Comparison of ENCODE assay signal across 8 cellular contexts in the genomic region with DNA sequence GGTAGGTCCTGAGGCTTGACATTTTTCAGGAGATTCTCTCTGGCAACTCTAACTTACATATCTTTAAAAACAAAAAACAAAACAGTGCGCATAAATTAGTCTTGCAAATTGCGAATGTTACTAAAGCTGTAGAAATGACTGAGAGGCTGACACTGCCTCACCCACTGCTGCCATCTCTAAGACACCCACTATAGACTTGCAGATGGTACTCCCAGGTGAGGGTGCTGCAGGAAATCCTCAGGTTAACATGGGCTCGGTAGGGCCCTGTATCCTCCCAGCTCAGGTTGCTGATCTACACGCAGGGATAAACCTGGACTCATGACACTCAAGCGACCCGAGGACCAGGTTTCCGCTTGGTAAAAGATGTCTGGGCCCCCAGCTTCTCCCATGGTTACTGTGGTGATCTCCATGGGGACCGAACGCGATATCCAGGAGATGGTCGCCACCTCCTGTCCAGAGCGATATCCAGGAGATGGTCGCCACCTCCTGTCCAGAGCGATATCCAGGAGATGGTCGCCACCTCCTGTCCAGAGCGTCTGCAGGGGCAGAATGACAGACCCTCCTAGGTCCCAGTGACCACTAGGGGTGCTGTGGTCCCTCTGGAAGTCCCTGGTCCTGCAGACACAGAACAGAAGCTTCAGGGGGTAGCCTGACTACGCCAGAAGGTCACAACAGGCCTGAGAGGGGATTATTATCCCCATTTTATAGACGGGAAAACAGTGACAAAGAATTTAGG. TPM values are rescaled to one million over a fixed set of nuclear protein-coding genes. Genes with fewer than 3 reads are reported as not detected.
DNase-seq lines count a peak whose midpoint lies in the region; ATAC-seq and TF ChIP-seq lines count a peak whose summit lies in the region.
"Had no signal": no experiment of that assay in that cellular context is flagged by ENCODE, and none has a peak within 500 bp of the region (broad histone marks: within the 10 kb centered on the region; RNA-seq: fewer than 3 reads in every experiment).

No MANE protein-coding gene starts in this region.

- no peak overlapping the region for H3K4me3 Mint-ChIP-seq in activated naive CD8-positive, alpha-beta T cell treated with anti-CD3 and anti-CD28 coated beads for 36 hours
- H3K4me3 Mint-ChIP-seq in nephron: no peak overlapping the region

- peak in 2 of 3 experiments; percentile 7 to 23 for TF ChIP-seq CTCF in nephron (IDR thresholded peaks at IDR 0.05; ENCODE audit: unreplicated experiment in 3 of 3)

- in situ Hi-C loops in G401 (cut with HindIII; ENCODE audit: low sequenced_read_pairs): no loop called here

- no peak overlapping the region for H3K27ac Mint-ChIP-seq in activated naive CD8-positive, alpha-beta T cell treated with anti-CD3 and anti-CD28 coated beads for 36 hours
- H3K27ac Mint-ChIP-seq in nephron: no peak overlapping the region

- H3K27me3 Mint-ChIP-seq in activated naive CD8-positive, alpha-beta T cell treated with anti-CD3 and anti-CD28 coated beads for 36 hours: no peaks in the 10 kb centered on the region
- no peaks in the 10 kb centered on the region for H3K27me3 Mint-ChIP-seq in nephron (ENCODE audit: low read depth)

- TF ChIP-seq EP300 in Ishikawa (IDR thresholded peaks at IDR 0.05; ENCODE audit: borderline replicate concordance): no peak

- ATAC-seq in HG02623 (IDR thresholded peaks at IDR 0.05; ENCODE audit: unreplicated experiment) (no peak), HG03175 (IDR thresholded peaks at IDR 0.05; ENCODE audit: unreplicated experiment) (no peak)

- DNase-seq in G401 (ENCODE audit: low spot score) (peak; percentile 3), hepatic stellate cell (ENCODE audit: low spot score) (no peak)
- peak; percentile 59 for DNase-seq in activated naive CD8-positive, alpha-beta T cell treated with anti-CD3 and anti-CD28 coated beads for 36 hours

- no peaks in the 10 kb centered on the region for H3K9me3 Mint-ChIP-seq in activated naive CD8-positive, alpha-beta T cell treated with anti-CD3 and anti-CD28 coated beads for 36 hours
- no peaks in the 10 kb centered on the region for H3K9me3 Mint-ChIP-seq in nephron

- peaks cover under 1% of the 10 kb centered on the region for H3K36me3 Mint-ChIP-seq in activated naive CD8-positive, alpha-beta T cell treated with anti-CD3 and anti-CD28 coated beads for 36 hours
- H3K36me3 Mint-ChIP-seq in nephron (ENCODE audit: low read depth): no peaks in the 10 kb centered on the region

- peak; percentile 35; the same call in 1 of the 2 replicates for TF ChIP-seq RAD21 in Ishikawa (IDR thresholded peaks at IDR 0.05; ENCODE audit: low read depth)

- peaks cover 35% of the 10 kb centered on the region for H3K4me1 Mint-ChIP-seq in activated naive CD8-positive, alpha-beta T cell treated with anti-CD3 and anti-CD28 coated beads for 36 hours
- H3K4me1 Mint-ChIP-seq in nephron: no peaks in the 10 kb centered on the region

TF ChIP-seq in Ishikawa, 13 proteins besides CTCF, POLR2A, EP300 and RAD21:
- no peak for TF ChIP-seq EGR1 (IDR thresholded peaks at IDR 0.05)
- no peak for TF ChIP-seq YY1 (IDR thresholded peaks at IDR 0.05; ENCODE audit: low read depth)
- no peak for TF ChIP-seq TCF12 (IDR thresholded peaks at IDR 0.05; ENCODE audit: low read depth)
- TF ChIP-seq, protein P1, sequence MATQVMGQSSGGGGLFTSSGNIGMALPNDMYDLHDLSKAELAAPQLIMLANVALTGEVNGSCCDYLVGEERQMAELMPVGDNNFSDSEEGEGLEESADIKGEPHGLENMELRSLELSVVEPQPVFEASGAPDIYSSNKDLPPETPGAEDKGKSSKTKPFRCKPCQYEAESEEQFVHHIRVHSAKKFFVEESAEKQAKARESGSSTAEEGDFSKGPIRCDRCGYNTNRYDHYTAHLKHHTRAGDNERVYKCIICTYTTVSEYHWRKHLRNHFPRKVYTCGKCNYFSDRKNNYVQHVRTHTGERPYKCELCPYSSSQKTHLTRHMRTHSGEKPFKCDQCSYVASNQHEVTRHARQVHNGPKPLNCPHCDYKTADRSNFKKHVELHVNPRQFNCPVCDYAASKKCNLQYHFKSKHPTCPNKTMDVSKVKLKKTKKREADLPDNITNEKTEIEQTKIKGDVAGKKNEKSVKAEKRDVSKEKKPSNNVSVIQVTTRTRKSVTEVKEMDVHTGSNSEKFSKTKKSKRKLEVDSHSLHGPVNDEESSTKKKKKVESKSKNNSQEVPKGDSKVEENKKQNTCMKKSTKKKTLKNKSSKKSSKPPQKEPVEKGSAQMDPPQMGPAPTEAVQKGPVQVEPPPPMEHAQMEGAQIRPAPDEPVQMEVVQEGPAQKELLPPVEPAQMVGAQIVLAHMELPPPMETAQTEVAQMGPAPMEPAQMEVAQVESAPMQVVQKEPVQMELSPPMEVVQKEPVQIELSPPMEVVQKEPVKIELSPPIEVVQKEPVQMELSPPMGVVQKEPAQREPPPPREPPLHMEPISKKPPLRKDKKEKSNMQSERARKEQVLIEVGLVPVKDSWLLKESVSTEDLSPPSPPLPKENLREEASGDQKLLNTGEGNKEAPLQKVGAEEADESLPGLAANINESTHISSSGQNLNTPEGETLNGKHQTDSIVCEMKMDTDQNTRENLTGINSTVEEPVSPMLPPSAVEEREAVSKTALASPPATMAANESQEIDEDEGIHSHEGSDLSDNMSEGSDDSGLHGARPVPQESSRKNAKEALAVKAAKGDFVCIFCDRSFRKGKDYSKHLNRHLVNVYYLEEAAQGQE (IDR thresholded peaks at IDR 0.05; ENCODE audit: low read depth): no peak
- TF ChIP-seq, protein P2, sequence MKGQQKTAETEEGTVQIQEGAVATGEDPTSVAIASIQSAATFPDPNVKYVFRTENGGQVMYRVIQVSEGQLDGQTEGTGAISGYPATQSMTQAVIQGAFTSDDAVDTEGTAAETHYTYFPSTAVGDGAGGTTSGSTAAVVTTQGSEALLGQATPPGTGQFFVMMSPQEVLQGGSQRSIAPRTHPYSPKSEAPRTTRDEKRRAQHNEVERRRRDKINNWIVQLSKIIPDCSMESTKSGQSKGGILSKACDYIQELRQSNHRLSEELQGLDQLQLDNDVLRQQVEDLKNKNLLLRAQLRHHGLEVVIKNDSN (IDR thresholded peaks at IDR 0.05): no peak
- TF ChIP-seq, protein P3, sequence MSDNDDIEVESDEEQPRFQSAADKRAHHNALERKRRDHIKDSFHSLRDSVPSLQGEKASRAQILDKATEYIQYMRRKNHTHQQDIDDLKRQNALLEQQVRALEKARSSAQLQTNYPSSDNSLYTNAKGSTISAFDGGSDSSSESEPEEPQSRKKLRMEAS (IDR thresholded peaks at IDR 0.05): no peak
- TF ChIP-seq FOXM1 (IDR thresholded peaks at IDR 0.05; ENCODE audit: borderline replicate concordance, low read depth): no peak
- TF ChIP-seq TEAD4 (IDR thresholded peaks at IDR 0.05): no peak
- TF ChIP-seq CEBPB (IDR thresholded peaks at IDR 0.05): no peak
- TF ChIP-seq ZBTB7A (IDR thresholded peaks at IDR 0.05; ENCODE audit: low read depth): no peak
- TF ChIP-seq CREB1 (IDR thresholded peaks at IDR 0.05; ENCODE audit: low read depth): no peak
- no peak for TF ChIP-seq NFIC (IDR thresholded peaks at IDR 0.05)
- no peak for TF ChIP-seq TAF1 (IDR thresholded peaks at IDR 0.05; ENCODE audit: low read depth)

RNA-seq across cellular contexts. Expression of a gene that starts 16.1 kb away (rescaled TPM):
- total RNA-seq in G401 (2014; rRNA removed; shearing (Covaris generic)): not detected in 2 replicates
- 10 to 100 TPM; 28.3 to 29.0 TPM for total RNA-seq in activated naive CD8-positive, alpha-beta T cell treated with anti-CD3 and anti-CD28 coated beads for 36 hours
- total RNA-seq: glomerular endothelial cell had no signal

RNA-seq across cellular contexts. Expression of a gene that starts 40.8 kb away (rescaled TPM):
- not detected in 2 replicates for total RNA-seq in G401 (2014; rRNA removed; shearing (Covaris generic))
- 100 to 1,000 TPM; 152 to 162 TPM for total RNA-seq in activated naive CD8-positive, alpha-beta T cell treated with anti-CD3 and anti-CD28 coated beads for 36 hours
- total RNA-seq: glomerular endothelial cell had no signal

Comparison
In these comparisons a context has a peak if more than half of its experiments do, and no peak if none do; other contexts are left out.
1. RNA of a gene that starts 16.1 kb away (total RNA-seq): 28.3 to 29.0 TPM in activated naive CD8-positive, alpha-beta T cell treated with anti-CD3 and anti-CD28 coated beads for 36 hours; not detected in G401; every median in the first group is over 10 times any median in the second.
2. RNA of a gene that starts 40.8 kb away (total RNA-seq): 152 to 162 TPM in activated naive CD8-positive, alpha-beta T cell treated with anti-CD3 and anti-CD28 coated beads for 36 hours; not detected in G401; every median in the first group is over 100 times any median in the second.